ENCODE assay signal across 8 cellular contexts in the genomic region with DNA sequence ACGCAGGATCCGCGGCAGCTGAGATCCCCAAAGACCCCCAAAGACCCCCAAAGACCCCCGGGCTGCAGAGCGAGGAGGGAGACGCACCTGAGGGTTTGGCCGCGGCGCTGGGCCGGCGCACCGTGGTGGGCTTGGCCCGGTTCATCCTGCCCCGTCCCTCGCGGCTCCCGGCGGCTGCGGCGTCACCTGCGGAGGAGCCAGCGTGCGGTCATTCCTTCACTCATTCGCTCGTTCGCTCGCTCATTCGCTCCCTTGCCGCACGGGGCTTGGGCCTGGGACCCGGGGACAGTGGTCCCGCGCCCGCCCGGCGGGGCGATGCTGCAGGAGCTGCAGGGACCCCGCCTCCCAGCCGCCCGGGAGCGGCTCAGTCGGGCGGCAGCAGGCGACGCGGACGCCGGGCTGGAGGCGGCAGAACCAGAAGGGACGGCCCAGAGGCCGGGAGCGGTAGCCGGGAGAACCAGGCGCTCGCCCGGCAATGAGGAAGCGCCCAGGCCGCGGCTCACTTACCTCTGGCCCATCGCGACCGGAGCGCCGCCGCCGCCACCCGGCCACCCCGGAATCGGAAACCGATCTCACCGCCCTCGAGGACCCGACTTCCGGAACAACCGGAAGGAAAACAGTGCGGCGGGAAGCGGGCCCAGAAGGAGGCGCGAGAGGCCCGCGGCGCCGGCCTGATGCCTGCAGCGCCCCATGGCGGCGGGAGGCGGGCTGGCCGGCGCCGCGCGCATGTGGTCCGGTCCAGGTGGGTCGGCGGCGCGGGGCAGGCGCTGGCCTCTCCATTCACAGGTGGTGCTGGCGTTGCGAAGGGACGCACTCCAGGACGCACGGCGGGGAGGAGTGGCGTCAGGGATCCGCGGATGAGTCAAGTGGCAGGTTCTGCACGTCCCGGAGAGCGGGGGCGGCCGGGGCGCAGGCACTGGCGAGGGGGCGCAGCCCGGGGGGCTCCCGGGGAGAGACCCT. TPM values are rescaled to one million over a fixed set of nuclear protein-coding genes. Genes with fewer than 3 reads are reported as not detected.
DNase-seq lines count a peak whose midpoint lies in the region; ATAC-seq and TF ChIP-seq lines count a peak whose summit lies in the region.

A gene with protein sequence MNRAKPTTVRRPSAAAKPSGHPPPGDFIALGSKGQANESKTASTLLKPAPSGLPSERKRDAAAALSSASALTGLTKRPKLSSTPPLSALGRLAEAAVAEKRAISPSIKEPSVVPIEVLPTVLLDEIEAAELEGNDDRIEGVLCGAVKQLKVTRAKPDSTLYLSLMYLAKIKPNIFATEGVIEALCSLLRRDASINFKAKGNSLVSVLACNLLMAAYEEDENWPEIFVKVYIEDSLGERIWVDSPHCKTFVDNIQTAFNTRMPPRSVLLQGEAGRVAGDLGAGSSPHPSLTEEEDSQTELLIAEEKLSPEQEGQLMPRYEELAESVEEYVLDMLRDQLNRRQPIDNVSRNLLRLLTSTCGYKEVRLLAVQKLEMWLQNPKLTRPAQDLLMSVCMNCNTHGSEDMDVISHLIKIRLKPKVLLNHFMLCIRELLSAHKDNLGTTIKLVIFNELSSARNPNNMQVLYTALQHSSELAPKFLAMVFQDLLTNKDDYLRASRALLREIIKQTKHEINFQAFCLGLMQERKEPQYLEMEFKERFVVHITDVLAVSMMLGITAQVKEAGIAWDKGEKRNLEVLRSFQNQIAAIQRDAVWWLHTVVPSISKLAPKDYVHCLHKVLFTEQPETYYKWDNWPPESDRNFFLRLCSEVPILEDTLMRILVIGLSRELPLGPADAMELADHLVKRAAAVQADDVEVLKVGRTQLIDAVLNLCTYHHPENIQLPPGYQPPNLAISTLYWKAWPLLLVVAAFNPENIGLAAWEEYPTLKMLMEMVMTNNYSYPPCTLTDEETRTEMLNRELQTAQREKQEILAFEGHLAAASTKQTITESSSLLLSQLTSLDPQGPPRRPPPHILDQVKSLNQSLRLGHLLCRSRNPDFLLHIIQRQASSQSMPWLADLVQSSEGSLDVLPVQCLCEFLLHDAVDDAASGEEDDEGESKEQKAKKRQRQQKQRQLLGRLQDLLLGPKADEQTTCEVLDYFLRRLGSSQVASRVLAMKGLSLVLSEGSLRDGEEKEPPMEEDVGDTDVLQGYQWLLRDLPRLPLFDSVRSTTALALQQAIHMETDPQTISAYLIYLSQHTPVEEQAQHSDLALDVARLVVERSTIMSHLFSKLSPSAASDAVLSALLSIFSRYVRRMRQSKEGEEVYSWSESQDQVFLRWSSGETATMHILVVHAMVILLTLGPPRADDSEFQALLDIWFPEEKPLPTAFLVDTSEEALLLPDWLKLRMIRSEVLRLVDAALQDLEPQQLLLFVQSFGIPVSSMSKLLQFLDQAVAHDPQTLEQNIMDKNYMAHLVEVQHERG (N-terminal part only) (minus strand): TSS at position 574 of the 960 bp plus-strand sequence. CDS start 429 bp downstream, at position 145.

- H3K9me3 ChIP-seq in iPS-18a (ENCODE audit: control insufficient read depth, low read depth, low read length) (no peaks in the 10 kb centered on the region), skeletal muscle satellite cell (replicated peaks; ENCODE audit: low read length) (no peaks in the 10 kb centered on the region)

- H3K4me1 ChIP-seq in iPS-18a (ENCODE audit: control insufficient read depth, low read depth, low read length): peaks cover 7% of the 10 kb centered on the region
- H3K4me1 ChIP-seq in skeletal muscle satellite cell (ENCODE audit: control insufficient read depth, insufficient read depth, low read length): peaks cover 14% of the 10 kb centered on the region

- peak within 1 kb of the TSS; percentile 99 for H3K4me2 ChIP-seq in skeletal muscle satellite cell (ENCODE audit: low read length)

- DNase-seq in NCI-H2107 (lab: John Stamatoyannopoulos, UW) (peak; percentile 93), UCSD-AML1 (lab: John Stamatoyannopoulos, UW; ENCODE audit: unreplicated experiment) (peak; percentile 86), brain microvascular endothelial cell (peak; percentile 71)

- H3K36me3 ChIP-seq in brain microvascular endothelial cell (replicated peaks) (peaks cover 21% of the 10 kb centered on the region), iPS-18a (ENCODE audit: control insufficient read depth, low read depth, low read length) (peaks cover 26% of the 10 kb centered on the region), skeletal muscle satellite cell (ENCODE audit: insufficient read depth, low read length) (peaks cover 25% of the 10 kb centered on the region)

- H3K4me3 ChIP-seq in brain microvascular endothelial cell (ENCODE audit: low read depth, low read length) (peak within 1 kb of the TSS; percentile 77), iPS-18a (ENCODE audit: low read length) (peak within 1 kb of the TSS; percentile 70), skeletal muscle satellite cell (ENCODE audit: low read length) (peak within 1 kb of the TSS; percentile 98)

- TF ChIP-seq CTCF in 22Rv1 (IDR thresholded peaks at IDR 0.05) (peak; percentile 99), brain microvascular endothelial cell (IDR thresholded peaks at IDR 0.05; ENCODE audit: low read depth, low read length, missing control alignments) (peak; percentile 60)

- H3K9ac ChIP-seq in iPS-18a (ENCODE audit: low read length) (peak within 1 kb of the TSS; percentile 64), skeletal muscle satellite cell (ENCODE audit: low read depth, low read length) (peak within 1 kb of the TSS; percentile 94)

- H3K27me3 ChIP-seq in brain microvascular endothelial cell (replicated peaks): no peaks in the 10 kb centered on the region
- no peaks in the 10 kb centered on the region for H3K27me3 ChIP-seq in iPS-18a (ENCODE audit: control insufficient read depth, insufficient read depth, low read length)
- H3K27me3 ChIP-seq in skeletal muscle satellite cell (ENCODE audit: control insufficient read depth, insufficient read depth, low read length): no peaks in the 10 kb centered on the region

- in situ Hi-C loops in brain microvascular endothelial cell (cut with HindIII; ENCODE audit: low pct_ligation_motif_present, low sequenced_read_pairs): no loop called here

- H3K27ac ChIP-seq in 22Rv1: peak within 1 kb of the TSS; percentile 77
- H3K27ac ChIP-seq in brain microvascular endothelial cell: peak within 1 kb of the TSS; percentile 64
- no peak within 1 kb of the TSS for H3K27ac ChIP-seq in iPS-18a (ENCODE audit: low read length)

- ATAC-seq in GM18517 (IDR thresholded peaks at IDR 0.05; ENCODE audit: unreplicated experiment): peak; percentile 84
- ATAC-seq in HG03045 (IDR thresholded peaks at IDR 0.05; ENCODE audit: unreplicated experiment): peak; percentile 88

RNA-seq across cellular contexts. Expression of the gene that starts here (rescaled TPM):
- total RNA-seq in skeletal muscle satellite cell (2012; rRNA removed): 63.6 and 65.3 TPM in 2 replicates
